In genomic region chr5:147234825-147235635, GRCh38 we compare ENCODE assay signal across 1 cellular context.
TF ChIP-seq lines count a peak whose summit lies in the region.

Gene STK32A, plus strand, starts transcription at chr5:147235026. Its CDS starts 4,609 bp downstream, at chr5:147239635.

TF ChIP-seq in H1, 55 proteins besides CTCF, POLR2A, EP300 and RAD21 (continued from another document):
- no peak for TF ChIP-seq SRF (IDR thresholded peaks at IDR 0.05; ENCODE audit: low read depth, low read length)
- no peak for TF ChIP-seq CHD2 (IDR thresholded peaks at IDR 0.05; ENCODE audit: low read length)
- peak; percentile 79 for TF ChIP-seq TAF1 (IDR thresholded peaks at IDR 0.05; ENCODE audit: low read depth, low read length)
- peak; percentile 81 for TF ChIP-seq JUN (IDR thresholded peaks at IDR 0.05; ENCODE audit: low read depth, low read length)
- TF ChIP-seq SP1 (IDR thresholded peaks at IDR 0.05; ENCODE audit: low read depth, low read length) = no peak
- TF ChIP-seq CEBPB (IDR thresholded peaks at IDR 0.05; ENCODE audit: low read depth, low read length) = peak; percentile 47; the same call in 1 of the 2 replicates
- TF ChIP-seq KDM1A (IDR thresholded peaks at IDR 0.05; ENCODE audit: borderline replicate concordance, low read length) = no peak
- TF ChIP-seq TEAD4 (IDR thresholded peaks at IDR 0.05; ENCODE audit: low read depth, low read length) = no peak
- TF ChIP-seq HDAC6 (IDR thresholded peaks at IDR 0.05; ENCODE audit: low read depth, low read length) = no peak
- TF ChIP-seq EGR1 (IDR thresholded peaks at IDR 0.05; ENCODE audit: borderline replicate concordance, low read depth, low read length) = peak; percentile 41; the same call in 1 of the 2 replicates
- TF ChIP-seq NRF1 (IDR thresholded peaks at IDR 0.05; ENCODE audit: low read depth, low read length) = no peak
- no peak for TF ChIP-seq CTBP2 (IDR thresholded peaks at IDR 0.05; ENCODE audit: borderline replicate concordance, insufficient read depth, insufficient read length, low read length)
- no peak for TF ChIP-seq MAFK (IDR thresholded peaks at IDR 0.05; ENCODE audit: low read depth, low read length)
